In genomic region chr2:196176142-196176738, GRCh38 we compare ENCODE assay signal across 8 cellular contexts. TPM values are rescaled to one million over a fixed set of nuclear protein-coding genes. Genes with fewer than 3 reads are reported as not detected.
DNase-seq lines count a peak whose midpoint lies in the region; ATAC-seq and TF ChIP-seq lines count a peak whose summit lies in the region.

No MANE protein-coding gene starts in this region.

- peaks cover 38% of the 10 kb centered on the region for H3K36me3 Mint-ChIP-seq in activated CD4-positive, alpha-beta memory T cell treated with anti-CD3 and anti-CD28 coated beads, Interleukin-2, amount 10 ng/mL, durations not matched to agents 7 days and 5 days (ENCODE audit: low read depth)
- H3K36me3 Mint-ChIP-seq in naive thymus-derived CD4-positive, alpha-beta T cell: peaks cover 0 to 22% (median 0%) of the 10 kb centered on the region in 5 donors

- peak; percentile 92 for DNase-seq in activated CD4-positive, alpha-beta memory T cell treated with anti-CD3 and anti-CD28 coated beads, Interleukin-2, amount 10 ng/mL, durations not matched to agents 7 days and 5 days
- DNase-seq in naive thymus-derived CD4-positive, alpha-beta T cell: peak; percentile 57 to 97 (median 93)
- DNase-seq in DMS114 treated with DMSO at 0.1 percent for 48 hours (lab: John Stamatoyannopoulos, UW; ENCODE audit: unreplicated experiment) (no peak), DMS53 (lab: John Stamatoyannopoulos, UW) (no peak), PC-9 (no peak), OCI-M2 (lab: John Stamatoyannopoulos, UW; ENCODE audit: unreplicated experiment) (no peak)

- no peaks in the 10 kb centered on the region for H3F3A ChIP-seq in PC-9 (ENCODE audit: insufficient read depth, low read depth)

- peak; percentile 65 for ATAC-seq in GM19023 (IDR thresholded peaks at IDR 0.05; ENCODE audit: unreplicated experiment)
- peak; percentile 65 for ATAC-seq in HG03103 (IDR thresholded peaks at IDR 0.05; ENCODE audit: low read depth, unreplicated experiment)
- ATAC-seq in naive thymus-derived CD4-positive, alpha-beta T cell: peak; percentile 71

- no peak overlapping the region for H2AFZ ChIP-seq in PC-9

- H4K20me1 ChIP-seq in PC-9 (ENCODE audit: insufficient read depth): no peaks in the 10 kb centered on the region

- no peaks in the 10 kb centered on the region for H3K9me3 ChIP-seq in naive thymus-derived CD4-positive, alpha-beta T cell (ENCODE audit: control insufficient read depth in 2 of 3, low read length in 3 of 3)
- H3K9me3 ChIP-seq in PC-9 (ENCODE audit: insufficient read depth, low read depth): no peaks in the 10 kb centered on the region

- POLR2A ChIA-PET in activated CD4-positive, alpha-beta memory T cell treated with anti-CD3 and anti-CD28 coated beads, Interleukin-2, amount 10 ng/mL, durations not matched to agents 7 days and 5 days (lab: Charles Lee): interaction anchor here (0.7 to 11.0 kb wide), 24 partner anchors 9 to 616 kb away, joined by 3 to 383 read pairs (median 8); no protein-coding TSS in a partner anchor
- POLR2A ChIA-PET in naive thymus-derived CD4-positive, alpha-beta T cell (lab: Charles Lee): interaction anchor here (0.5 to 11.0 kb wide), 22 partner anchors 9 to 642 kb away, joined by 3 to 359 read pairs (median 11); no protein-coding TSS in a partner anchor
- POLR2A ChIA-PET in PC-9 (lab: Charles Lee; ENCODE audit: unreplicated experiment): no interaction called here

- no peaks in the 10 kb centered on the region for H3K9me3 Mint-ChIP-seq in activated CD4-positive, alpha-beta memory T cell treated with anti-CD3 and anti-CD28 coated beads, Interleukin-2, amount 10 ng/mL, durations not matched to agents 7 days and 5 days
- H3K9me3 Mint-ChIP-seq in naive thymus-derived CD4-positive, alpha-beta T cell: peaks cover 0 to 5% (median 0%) of the 10 kb centered on the region in 11 donors

- no peaks in the 10 kb centered on the region for H3K9me2 ChIP-seq in PC-9 (ENCODE audit: insufficient read depth)

- H3K4me3 ChIP-seq in naive thymus-derived CD4-positive, alpha-beta T cell (ENCODE audit: low read length): peak overlapping the region; percentile 38
- no peak overlapping the region for H3K4me3 ChIP-seq in PC-9

- intact Hi-C loops in naive thymus-derived CD4-positive, alpha-beta T cell (cut with micrococcal nuclease): loop anchor here (1.0 to 10.0 kb wide), 16 partner anchors 8 to 1319 kb away; partner anchors contain the start of genes HSPD1 (in 1 of the 2), PGAP1 (in 1 of the 2) and SF3B1 (in 1 of the 2)
- intact Hi-C loops in PC-9 (cut with micrococcal nuclease; ENCODE audit: unreplicated experiment): no loop called here

- peaks cover 69 to 74% of the 10 kb centered on the region in 2 donors for H3K4me1 ChIP-seq in naive thymus-derived CD4-positive, alpha-beta T cell (ENCODE audit: control insufficient read depth in 2 of 2, insufficient read depth in 2 of 2, low read length in 2 of 2)
- peaks cover 15% of the 10 kb centered on the region for H3K4me1 ChIP-seq in PC-9 (replicated peaks; ENCODE audit: insufficient read depth)

- H3K27me3 ChIP-seq in naive thymus-derived CD4-positive, alpha-beta T cell (ENCODE audit: control insufficient read depth in 2 of 2, insufficient read depth in 2 of 2, low read length in 2 of 2): no peaks in the 10 kb centered on the region
- H3K27me3 ChIP-seq in PC-9 (ENCODE audit: insufficient read depth, low read depth): no peaks in the 10 kb centered on the region

- CTCF ChIA-PET in activated CD4-positive, alpha-beta memory T cell treated with anti-CD3 and anti-CD28 coated beads, Interleukin-2, amount 10 ng/mL, durations not matched to agents 7 days and 5 days (lab: Charles Lee): interaction anchor here (0.7 to 3.9 kb wide), 18 partner anchors 9 to 161 kb away, joined by 3 to 31 read pairs (median 4); no protein-coding TSS in a partner anchor
- CTCF ChIA-PET in naive thymus-derived CD4-positive, alpha-beta T cell (lab: Charles Lee): interaction anchor here (0.5 to 3.6 kb wide), 16 partner anchors 9 to 100 kb away, joined by 3 to 22 read pairs (median 4); no protein-coding TSS in a partner anchor
- CTCF ChIA-PET in PC-9 (lab: Charles Lee): no interaction called here

- no peaks in the 10 kb centered on the region for H3K27me3 Mint-ChIP-seq in activated CD4-positive, alpha-beta memory T cell treated with anti-CD3 and anti-CD28 coated beads, Interleukin-2, amount 10 ng/mL, durations not matched to agents 7 days and 5 days
- peaks cover 0 to 2% (median 0%) of the 10 kb centered on the region in 5 donors for H3K27me3 Mint-ChIP-seq in naive thymus-derived CD4-positive, alpha-beta T cell

- peaks cover 0 to 1% (median 0%) of the 10 kb centered on the region in 3 experiments for H3K36me3 ChIP-seq in naive thymus-derived CD4-positive, alpha-beta T cell (ENCODE audit: control insufficient read depth in 2 of 3, insufficient read depth in 3 of 3, low read length in 3 of 3)
- no peaks in the 10 kb centered on the region for H3K36me3 ChIP-seq in PC-9 (ENCODE audit: low read depth)

- H3K4me3 Mint-ChIP-seq in activated CD4-positive, alpha-beta memory T cell treated with anti-CD3 and anti-CD28 coated beads, Interleukin-2, amount 10 ng/mL, durations not matched to agents 7 days and 5 days: peak overlapping the region; percentile 67
- H3K4me3 Mint-ChIP-seq in naive thymus-derived CD4-positive, alpha-beta T cell: peak overlapping the region; percentile 20 to 98 (median 88)

- H3K4me1 Mint-ChIP-seq in activated CD4-positive, alpha-beta memory T cell treated with anti-CD3 and anti-CD28 coated beads, Interleukin-2, amount 10 ng/mL, durations not matched to agents 7 days and 5 days: peaks cover 78% of the 10 kb centered on the region
- H3K4me1 Mint-ChIP-seq in naive thymus-derived CD4-positive, alpha-beta T cell: peaks cover 44 to 85% (median 79%) of the 10 kb centered on the region in 7 donors

- H3K27ac ChIP-seq in naive thymus-derived CD4-positive, alpha-beta T cell (ENCODE audit: low read depth, low read length): peak overlapping the region; percentile 94
- H3K27ac ChIP-seq in PC-9: no peak overlapping the region

- TF ChIP-seq CTCF in PC-9 (conservative IDR thresholded peaks at IDR 0.05): no peak

- peak overlapping the region; percentile 88 for H3K27ac Mint-ChIP-seq in activated CD4-positive, alpha-beta memory T cell treated with anti-CD3 and anti-CD28 coated beads, Interleukin-2, amount 10 ng/mL, durations not matched to agents 7 days and 5 days
- peak overlapping the region; percentile 89 to 96 (median 94) for H3K27ac Mint-ChIP-seq in naive thymus-derived CD4-positive, alpha-beta T cell

- BruUV-seq in PC-9 (replicated peaks; lab: Mats Ljungman, UMichigan): no TSS peak

- no peak overlapping the region for H3K4me2 ChIP-seq in PC-9

- H3K79me2 ChIP-seq in PC-9 (ENCODE audit: low read depth): no peaks in the 10 kb centered on the region

RNA-seq across cellular contexts. Expression of gene STK17B, which starts 4.9 kb away (rescaled TPM):
- total RNA-seq in activated CD4-positive, alpha-beta memory T cell treated with anti-CD3 and anti-CD28 coated beads, Interleukin-2, amount 10 ng/mL, durations not matched to agents 7 days and 5 days: 100 to 1,000 TPM; 365 to 367 TPM
- total RNA-seq in naive thymus-derived CD4-positive, alpha-beta T cell: 100 to 1,000 TPM; 274 to 513 (median 338) TPM
- polyA plus RNA-seq in naive thymus-derived CD4-positive, alpha-beta T cell: 100 to 1,000 TPM in 1 of 2 donors, 10 to 100 TPM in 1; 66.0 to 149 TPM
- 10.8 and 14.9 TPM in 2 replicates for total RNA-seq in PC-9 (2021)

Comparison
In these comparisons a context has a peak if more than half of its experiments do, and no peak if none do; other contexts are left out.
1. DNase-seq: peak in activated CD4-positive, alpha-beta memory T cell treated with anti-CD3 and anti-CD28 coated beads, Interleukin-2, amount 10 ng/mL, durations not matched to agents 7 days and 5 days (single experiment) and naive thymus-derived CD4-positive, alpha-beta T cell (9 of 9); none in DMS114 treated with DMSO at 0.1 percent for 48 hours (single experiment), DMS53 (single experiment), PC-9 (0 of 2) and OCI-M2 (single experiment).
2. RNA of gene STK17B, which starts 4.9 kb away (total RNA-seq): 365 to 367 TPM in activated CD4-positive, alpha-beta memory T cell treated with anti-CD3 and anti-CD28 coated beads, Interleukin-2, amount 10 ng/mL, durations not matched to agents 7 days and 5 days and 274 to 513 TPM in naive thymus-derived CD4-positive, alpha-beta T cell; 10.8 to 14.9 TPM in PC-9; every median in the first group is over 10 times any median in the second.
3. Peak in every context shown above with its lines, with median percentiles within 50 percentile points of each other: ATAC-seq.